Comparison of ENCODE assay signal across 8 cellular contexts in genomic region chr4:140095694-140096482, GRCh38. TPM values are rescaled to one million over a fixed set of nuclear protein-coding genes. Genes with fewer than 3 reads are reported as not detected.
DNase-seq lines count a peak whose midpoint lies in the region; ATAC-seq, FAIRE-seq and TF ChIP-seq lines count a peak whose summit lies in the region.

No MANE protein-coding gene starts in this region.

- TF ChIP-seq CTCF in AG09309 (IDR thresholded peaks at IDR 0.05; ENCODE audit: control insufficient read depth, insufficient read depth, low read depth, low read length, missing control alignments): no peak
- TF ChIP-seq CTCF in VCaP (conservative IDR thresholded peaks at IDR 0.05): no peak
- no peak for TF ChIP-seq CTCF in bronchial epithelial cell (IDR thresholded peaks at IDR 0.05; ENCODE audit: insufficient read depth, low read length, severe bottlenecking)
- TF ChIP-seq CTCF in lower leg skin (IDR thresholded peaks at IDR 0.05): no peak

- 63 to 64% methylated on average over 9 of the region's 9 CpGs for WGBS in lower leg skin, 2 donors

- DNase-seq in AG09309 (ENCODE audit: low read depth): peak; percentile 70
- DNase-seq in bronchial epithelial cell (ENCODE audit: low read depth): peak; percentile 95
- DNase-seq in lower leg skin (ENCODE audit: low spot score in 2 of 2): peak; percentile 35 to 85
- DNase-seq in stimulated activated CD8-positive, alpha-beta memory T cell treated with anti-CD3 and anti-CD28 coated beads, Interleukin-4, amount 100 ng/mL, for 4 hours (ENCODE audit: low read depth in 2 of 2, low spot score in 1 of 2): peak; percentile 23 to 40
- DNase-seq in NCI-H526 treated with DMSO at 0.1 percent for 48 hours (lab: John Stamatoyannopoulos, UW): no peak

- peak; percentile 40 for ATAC-seq in HG03432 (IDR thresholded peaks at IDR 0.05; ENCODE audit: unreplicated experiment)
- no peak for ATAC-seq in GM19328 (IDR thresholded peaks at IDR 0.05; ENCODE audit: unreplicated experiment)

- no peak for FAIRE-seq in bronchial epithelial cell (lab: Jason Lieb, UNC)

- TF ChIP-seq POLR2A in lower leg skin (IDR thresholded peaks at IDR 0.05): no peak

- H3K4me3 ChIP-seq in AG09309 (ENCODE audit: control insufficient read depth, low read depth, low read length) (no peak overlapping the region), bronchial epithelial cell (ENCODE audit: low read depth, low read length) (no peak overlapping the region), lower leg skin (ENCODE audit: low read depth, poor library complexity, severe bottlenecking) (no peak overlapping the region)

- intact Hi-C loops in lower leg skin (cut with DNase I; ENCODE audit: low total_unique reads): no loop called here

- no peaks in the 10 kb centered on the region for H3K27me3 ChIP-seq in bronchial epithelial cell (ENCODE audit: control insufficient read depth, insufficient read depth, low read length)

- H3K36me3 ChIP-seq in bronchial epithelial cell (ENCODE audit: control insufficient read depth, insufficient read depth, low read length): no peaks in the 10 kb centered on the region

- peak overlapping the region; percentile 79 for H3K27ac ChIP-seq in VCaP

RNA-seq across cellular contexts. Expression of gene MAML3, which starts 58.1 kb away (rescaled TPM):
- total RNA-seq in bronchial epithelial cell (0.79 and 3.3 TPM in 2 replicates), lower leg skin (10 to 100 TPM; 21.2 to 28.4 (median 22.1) TPM)
